ENCODE assay signal across 1 cellular context in the genomic region with DNA sequence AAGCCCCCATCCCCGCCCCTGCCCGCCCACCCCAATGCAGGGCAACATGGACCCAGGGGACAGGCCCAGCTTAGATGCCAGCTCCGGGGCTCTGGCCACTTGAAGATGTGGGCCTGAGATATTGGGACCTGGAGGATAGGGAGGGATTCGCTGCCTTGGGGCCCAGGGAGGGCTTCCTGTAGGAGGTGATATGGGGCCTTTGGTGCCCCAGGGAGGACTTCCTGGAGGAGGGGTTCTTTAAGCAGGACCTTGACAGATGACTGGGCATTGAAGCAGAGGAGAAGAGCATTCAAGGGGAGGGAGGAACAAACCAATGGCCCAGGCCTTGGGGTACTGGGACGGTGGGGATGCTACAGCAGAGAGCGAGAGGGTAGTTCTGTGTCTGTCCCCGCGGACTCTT.
TF ChIP-seq lines count a peak whose summit lies in the region.

No MANE protein-coding gene starts in this region.

TF ChIP-seq in K562, 482 proteins besides CTCF, POLR2A, EP300 and RAD21:
- TF ChIP-seq HDAC1 (IDR thresholded peaks at IDR 0.05) (no peak), ZFP36 (IDR thresholded peaks at IDR 0.05; ENCODE audit: low read depth, low read length, partially characterized antibody) (peak; percentile 96), ZNF436 (CRISPR knock-in tag; IDR thresholded peaks at IDR 0.05) (peak; percentile 59; the same call in 1 of the 2 replicates)
